38 cellular contexts compared by ENCODE assay signal in the genomic region with DNA sequence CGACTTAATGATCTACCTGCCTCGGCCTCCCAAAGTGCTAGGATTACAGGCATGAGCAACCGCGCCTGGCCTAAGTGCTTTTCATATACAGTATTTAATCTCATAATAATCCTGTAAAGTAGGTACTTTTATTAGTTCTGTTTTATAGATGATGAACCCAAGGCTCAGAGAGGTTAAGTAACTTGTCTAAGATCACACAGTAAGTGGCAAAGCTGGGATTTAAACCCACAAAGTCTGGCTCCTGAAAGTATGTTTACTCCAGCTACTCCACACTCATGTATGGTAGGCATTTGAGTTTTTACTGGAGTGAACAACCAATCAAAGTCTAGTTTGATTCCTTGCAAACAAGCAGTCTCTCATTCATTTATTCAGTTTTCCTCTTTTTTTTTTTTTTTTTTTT. TPM values are rescaled to one million over a fixed set of nuclear protein-coding genes. Genes with fewer than 3 reads are reported as not detected.
"Had no signal": no experiment of that assay in that cellular context is flagged by ENCODE, and none has a peak within 500 bp of the region (broad histone marks: within the 10 kb centered on the region; RNA-seq: fewer than 3 reads in every experiment).

No MANE protein-coding gene starts in this region.

- H3K27me3 ChIP-seq: adrenal gland, body of pancreas, esophagus squamous epithelium, gastroesophageal sphincter, heart right ventricle had no signal

- H3K27ac ChIP-seq: adrenal gland, body of pancreas, epithelial cell of prostate, esophagus squamous epithelium, gastroesophageal sphincter, heart right ventricle, WERI-Rb-1 had no signal

- DNase-seq: activated B cell treated with CpG ODN at 0.5 μM for 24 hours; activated CD4-positive, alpha-beta T cell treated with anti-CD3 and anti-CD28 coated beads for 48 hours; activated CD4-positive, alpha-beta T cell treated with anti-CD3 and anti-CD28 coated beads, Interleukin-2, amount 50 U/mL, for 1 hour; activated CD4-positive, alpha-beta T cell treated with anti-CD3 and anti-CD28 coated beads, Interleukin-2, amount 50 U/mL, for 48 hours; activated CD8-positive, alpha-beta memory T cell treated with anti-CD3 and anti-CD28 coated beads for 24 hours; activated CD8-positive, alpha-beta T cell treated with anti-CD3 and anti-CD28 coated beads for 36 hours; activated effector memory CD4-positive, alpha-beta T cell treated with anti-CD3 and anti-CD28 coated beads, Interleukin-2, amount 50 U/mL, for 16 hours; activated naive CD4-positive, alpha-beta T cell treated with anti-CD3 and anti-CD28 coated beads for 36 hours; activated naive CD8-positive, alpha-beta T cell treated with anti-CD3 and anti-CD28 coated beads for 36 hours; activated naive CD8-positive, alpha-beta T cell treated with anti-CD3 and anti-CD28 coated beads, Interleukin-2, amount 50 U/mL, for 24 hours; activated T-cell treated with anti-CD3 and anti-CD28 coated beads, Interleukin-2, amount 50 U/mL, for 1 hour; activated T-cell treated with anti-CD3 and anti-CD28 coated beads, Interleukin-2, amount 50 U/mL, for 48 hours; adrenal gland; amygdala; aorta; body of pancreas; caudate nucleus; cortex of kidney; dermis blood vessel endothelial cell; effector CD8-positive, alpha-beta T cell; esophagus squamous epithelium; foreskin melanocyte; heart right ventricle; T-helper 1 cell; T-helper 17 cell; T1000; WERI-Rb-1 had no signal

- H3K27ac Mint-ChIP-seq: activated B cell treated with CpG ODN at 0.5 μM for 24 hours; activated CD8-positive, alpha-beta T cell treated with anti-CD3 and anti-CD28 coated beads for 36 hours; activated naive CD4-positive, alpha-beta T cell treated with anti-CD3 and anti-CD28 coated beads for 36 hours; activated naive CD4-positive, alpha-beta T cell treated with anti-CD3 and anti-CD28 coated beads, Interleukin-2, amount 50 U/mL, for 24 hours; activated naive CD8-positive, alpha-beta T cell treated with anti-CD3 and anti-CD28 coated beads for 36 hours; activated naive CD8-positive, alpha-beta T cell treated with anti-CD3 and anti-CD28 coated beads, Interleukin-2, amount 50 U/mL, for 24 hours; activated T-helper 1 cell treated with anti-CD3 and anti-CD28 coated beads, Interleukin-12 subunit alpha, Interleukin-12 subunit beta, Interleukin-2, Interleukin-4 antibody, amounts not matched to agents 30 ng/mL and 10 ng/mL and 1 ng/mL, durations not matched to agents 14 hours and 24 hours and 36 hours; activated T-helper 2 cell treated with anti-CD3 and anti-CD28 coated beads, Interferon-gamma antibody, Interleukin-2, Interleukin-4, amounts not matched to agents 10 μg/mL and 5 μg/mL and 100 μg/mL, durations not matched to agents 14 hours and 24 hours and 36 hours; T-helper 17 cell; T-helper 2 cell treated with Interferon-gamma antibody and Interleukin-4, amounts not matched to agents 5 μg/mL and 100 μg/mL, for 36 hours had no signal

- ATAC-seq: activated CD4-positive, CD25-positive, alpha-beta regulatory T cell treated with anti-CD3 and anti-CD28 coated beads, Interleukin-2, amount 50 U/mL, for 24 hours; activated CD8-positive, alpha-beta T cell treated with anti-CD3 and anti-CD28 coated beads for 36 hours; activated naive CD8-positive, alpha-beta T cell treated with anti-CD3 and anti-CD28 coated beads, Interleukin-2, amount 50 U/mL, for 24 hours; body of pancreas; gastroesophageal sphincter; heart right ventricle; T-helper 17 cell had no signal

- H3K9me3 Mint-ChIP-seq: activated B cell treated with CpG ODN at 0.5 μM for 24 hours; activated CD8-positive, alpha-beta T cell treated with anti-CD3 and anti-CD28 coated beads for 36 hours; activated naive CD4-positive, alpha-beta T cell treated with anti-CD3 and anti-CD28 coated beads for 36 hours; activated naive CD4-positive, alpha-beta T cell treated with anti-CD3 and anti-CD28 coated beads, Interleukin-2, amount 50 U/mL, for 24 hours; activated naive CD8-positive, alpha-beta T cell treated with anti-CD3 and anti-CD28 coated beads for 36 hours; activated naive CD8-positive, alpha-beta T cell treated with anti-CD3 and anti-CD28 coated beads, Interleukin-2, amount 50 U/mL, for 24 hours; activated T-helper 1 cell treated with anti-CD3 and anti-CD28 coated beads, Interleukin-12 subunit alpha, Interleukin-12 subunit beta, Interleukin-2, Interleukin-4 antibody, amounts not matched to agents 30 ng/mL and 10 ng/mL and 1 ng/mL, durations not matched to agents 14 hours and 24 hours and 36 hours; activated T-helper 2 cell treated with anti-CD3 and anti-CD28 coated beads, Interferon-gamma antibody, Interleukin-2, Interleukin-4, amounts not matched to agents 10 μg/mL and 5 μg/mL and 100 μg/mL, durations not matched to agents 14 hours and 24 hours and 36 hours; T-helper 2 cell treated with Interferon-gamma antibody and Interleukin-4, amounts not matched to agents 5 μg/mL and 100 μg/mL, for 36 hours had no signal

- H3K4me3 ChIP-seq: adrenal gland, body of pancreas, esophagus squamous epithelium, gastroesophageal sphincter, heart right ventricle had no signal

- H3K27me3 Mint-ChIP-seq: activated B cell treated with CpG ODN at 0.5 μM for 24 hours; activated CD8-positive, alpha-beta T cell treated with anti-CD3 and anti-CD28 coated beads for 36 hours; activated naive CD4-positive, alpha-beta T cell treated with anti-CD3 and anti-CD28 coated beads, Interleukin-2, amount 50 U/mL, for 24 hours; activated naive CD8-positive, alpha-beta T cell treated with anti-CD3 and anti-CD28 coated beads for 36 hours; activated naive CD8-positive, alpha-beta T cell treated with anti-CD3 and anti-CD28 coated beads, Interleukin-2, amount 50 U/mL, for 24 hours; T-helper 17 cell had no signal

- H3K9me3 ChIP-seq: adrenal gland, body of pancreas, esophagus squamous epithelium, gastroesophageal sphincter, heart right ventricle had no signal

- H3K4me3 Mint-ChIP-seq: activated B cell treated with CpG ODN at 0.5 μM for 24 hours; activated naive CD4-positive, alpha-beta T cell treated with anti-CD3 and anti-CD28 coated beads for 36 hours; activated naive CD4-positive, alpha-beta T cell treated with anti-CD3 and anti-CD28 coated beads, Interleukin-2, amount 50 U/mL, for 24 hours; activated T-helper 1 cell treated with anti-CD3 and anti-CD28 coated beads, Interleukin-12 subunit alpha, Interleukin-12 subunit beta, Interleukin-2, Interleukin-4 antibody, amounts not matched to agents 30 ng/mL and 10 ng/mL and 1 ng/mL, durations not matched to agents 14 hours and 24 hours and 36 hours; T-helper 17 cell; T-helper 2 cell treated with Interferon-gamma antibody and Interleukin-4, amounts not matched to agents 5 μg/mL and 100 μg/mL, for 36 hours had no signal

RNA-seq across cellular contexts. Expression of a gene that starts 20.2 kb away (rescaled TPM):
- total RNA-seq: activated naive CD8-positive, alpha-beta T cell treated with anti-CD3 and anti-CD28 coated beads for 36 hours; body of pancreas; chondrocyte; endothelial cell of umbilical vein; fibroblast of villous mesenchyme; gastroesophageal sphincter; glomerular endothelial cell had no signal
